Comparison of ENCODE assay signal across 23 cellular contexts in the genomic region with DNA sequence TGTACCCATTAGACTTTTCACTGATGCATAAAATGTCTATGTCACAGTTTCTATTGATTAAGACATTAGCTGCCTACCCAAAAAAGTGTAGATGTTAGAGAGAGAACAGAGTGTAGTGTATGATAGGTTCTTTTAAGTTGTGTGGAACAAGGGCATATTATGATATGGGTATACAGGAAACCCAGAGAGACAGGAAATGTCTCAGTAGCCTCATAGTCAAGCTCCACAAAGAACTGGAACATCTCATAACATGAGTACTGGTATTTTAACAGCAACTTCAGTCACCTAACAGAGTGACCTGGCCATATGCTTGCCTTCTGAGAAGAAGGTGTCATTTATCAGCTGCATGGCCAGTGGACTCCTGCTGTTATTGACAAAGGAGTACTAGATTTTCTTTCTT.
"Had no signal": no experiment of that assay in that cellular context is flagged by ENCODE, and none has a peak within 500 bp of the region (broad histone marks: within the 10 kb centered on the region; RNA-seq: fewer than 3 reads in every experiment).

No MANE protein-coding gene starts in this region.

- H3K4me1 Mint-ChIP-seq: activated B cell treated with CpG ODN at 0.5 μM for 24 hours had no signal

- H3K27ac Mint-ChIP-seq: activated B cell treated with CpG ODN at 0.5 μM for 24 hours; activated naive CD4-positive, alpha-beta T cell treated with anti-CD3 and anti-CD28 coated beads, Interleukin-2, amount 50 U/mL, for 24 hours; activated T-helper 1 cell treated with anti-CD3 and anti-CD28 coated beads, Interleukin-12 subunit alpha, Interleukin-12 subunit beta, Interleukin-2, Interleukin-4 antibody, amounts not matched to agents 30 ng/mL and 10 ng/mL and 1 ng/mL, durations not matched to agents 14 hours and 24 hours and 36 hours; brain; nephron progenitor cell; stimulated activated naive B cell treated with anti-CD40 and anti-IgM and Interleukin-4, amounts not matched to agents 10 μg/mL and 1 μg/mL and 100 μg/mL, for 72 hours had no signal

- H3K9me3 ChIP-seq: colonic mucosa, gastrocnemius medialis, mucosa of descending colon, neutrophil, ovary, prostate gland had no signal

- H3K36me3 Mint-ChIP-seq: brain; stimulated activated naive B cell treated with anti-CD40 and anti-IgM and Interleukin-4, amounts not matched to agents 10 μg/mL and 1 μg/mL and 100 μg/mL, for 72 hours had no signal

- H3K4me3 Mint-ChIP-seq: activated B cell treated with CpG ODN at 0.5 μM for 24 hours; activated naive CD4-positive, alpha-beta T cell treated with anti-CD3 and anti-CD28 coated beads, Interleukin-2, amount 50 U/mL, for 24 hours; activated T-helper 1 cell treated with anti-CD3 and anti-CD28 coated beads, Interleukin-12 subunit alpha, Interleukin-12 subunit beta, Interleukin-2, Interleukin-4 antibody, amounts not matched to agents 30 ng/mL and 10 ng/mL and 1 ng/mL, durations not matched to agents 14 hours and 24 hours and 36 hours; brain; nephron progenitor cell; stimulated activated naive B cell treated with anti-CD40 and anti-IgM and Interleukin-4, amounts not matched to agents 10 μg/mL and 1 μg/mL and 100 μg/mL, for 72 hours had no signal

- DNase-seq: activated B cell treated with CpG ODN at 0.5 μM for 24 hours; activated gamma-delta T cell treated with Interleukin-2 at 50 U/mL for 16 hours; activated T-cell treated with anti-CD3 and anti-CD28 coated beads for 4 hours; cerebellar nuclear complex; colonic mucosa; dorsolateral prefrontal cortex; effector memory CD4-positive, alpha-beta T cell; erythroblast; gastrocnemius medialis; left ventricle myocardium inferior; mucosa of descending colon; nephron progenitor cell; ovary; retina; stimulated activated CD4-positive, alpha-beta T cell treated with anti-CD3 and anti-CD28 coated beads, Interleukin-1b, Interleukin-23, amount 100 ng/mL, for 48 hours; stimulated activated CD4-positive, alpha-beta T cell treated with anti-CD3 and anti-CD28 coated beads, Interleukin-4, amount 100 ng/mL, for 4 hours; stimulated activated CD8-positive, alpha-beta memory T cell treated with anti-CD3 and anti-CD28 coated beads, Interleukin-4, amount 100 ng/mL, for 48 hours; stimulated activated naive B cell treated with anti-CD40 and anti-IgM and Interleukin-4, amounts not matched to agents 10 μg/mL and 1 μg/mL and 100 μg/mL, for 72 hours had no signal

- ATAC-seq: gastrocnemius medialis; mucosa of descending colon; stimulated activated naive B cell treated with anti-CD40 and anti-IgM and Interleukin-4, amounts not matched to agents 10 μg/mL and 1 μg/mL and 100 μg/mL, for 72 hours had no signal
